ENCODE assay signal across 29 cellular contexts in the genomic region with DNA sequence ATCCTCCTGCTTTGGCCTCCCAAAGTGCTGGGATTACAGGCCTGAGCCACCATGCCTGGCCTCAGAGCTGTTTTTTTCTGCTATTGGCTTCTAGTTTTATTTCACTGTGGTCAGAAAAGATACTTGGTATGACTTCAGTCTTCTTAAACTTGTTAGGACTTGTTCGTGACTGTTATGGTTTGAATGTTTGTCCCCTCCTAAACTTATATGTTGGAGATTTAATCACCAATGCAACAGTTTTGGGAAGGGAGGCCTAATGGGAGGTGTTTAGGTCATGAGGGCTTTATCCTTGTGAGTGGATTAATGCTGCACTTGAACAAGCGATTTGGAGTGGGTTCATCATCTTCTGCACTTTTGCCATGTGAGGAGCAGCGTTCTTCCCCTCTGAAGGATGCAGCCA.
"Had no signal": no experiment of that assay in that cellular context is flagged by ENCODE, and none has a peak within 500 bp of the region (broad histone marks: within the 10 kb centered on the region; RNA-seq: fewer than 3 reads in every experiment).

No MANE protein-coding gene starts in this region.

- H3K4me1 Mint-ChIP-seq: activated CD4-positive, alpha-beta memory T cell treated with anti-CD3 and anti-CD28 coated beads, Interleukin-2, amount 10 ng/mL, durations not matched to agents 7 days and 5 days; activated naive CD4-positive, alpha-beta T cell treated with anti-CD3 and anti-CD28 coated beads, Interleukin-2, amount 10 ng/mL, durations not matched to agents 7 days and 5 days; activated naive CD8-positive, alpha-beta T cell treated with anti-CD3 and anti-CD28 coated beads for 36 hours; activated T-helper 17 cell treated with anti-CD3 and anti-CD28 coated beads, Interleukin-2, amount 50 U/mL, for 72 hours; T-cell had no signal

- DNase-seq: activated CD4-positive, alpha-beta memory T cell treated with anti-CD3 and anti-CD28 coated beads, Interleukin-2, amount 10 ng/mL, durations not matched to agents 7 days and 5 days; activated CD4-positive, alpha-beta T cell treated with anti-CD3 and anti-CD28 coated beads, Interleukin-2, amount 50 U/mL, for 1 hour; activated CD4-positive, CD25-positive, alpha-beta regulatory T cell; activated gamma-delta T cell treated with Interleukin-2 at 50 U/mL for 16 hours; activated naive CD4-positive, alpha-beta T cell treated with anti-CD3 and anti-CD28 coated beads, Interleukin-2, amount 10 ng/mL, durations not matched to agents 7 days and 5 days; activated naive CD8-positive, alpha-beta T cell treated with anti-CD3 and anti-CD28 coated beads for 36 hours; activated T-cell treated with anti-CD3 and anti-CD28 coated beads for 4 hours; activated T-cell treated with anti-CD3 and anti-CD28 coated beads, Interleukin-2, amount 50 U/mL, for 48 hours; brain microvascular endothelial cell; caudate nucleus; Kasumi-1; KBM-7; MG63; MV-4-11; NCI-H1092 treated with DMSO at 0.1 percent for 48 hours; NCI-H1436; NCI-H187; NCI-H2171 treated with DMSO at 0.1 percent for 48 hours; NCI-H226; NCI-H526 treated with DMSO at 0.1 percent for 48 hours; NCI-H82; T-cell; T-helper 2 cell; T1000 had no signal

- H3K27ac ChIP-seq: brain microvascular endothelial cell, SK-N-MC, VCaP had no signal

- H3K36me3 ChIP-seq: brain microvascular endothelial cell, MG63 had no signal

- FAIRE-seq: TTC549 had no signal

- H3K27ac Mint-ChIP-seq: activated CD4-positive, alpha-beta memory T cell treated with anti-CD3 and anti-CD28 coated beads, Interleukin-2, amount 10 ng/mL, durations not matched to agents 7 days and 5 days; activated naive CD4-positive, alpha-beta T cell treated with anti-CD3 and anti-CD28 coated beads, Interleukin-2, amount 10 ng/mL, durations not matched to agents 7 days and 5 days; activated naive CD8-positive, alpha-beta T cell treated with anti-CD3 and anti-CD28 coated beads for 36 hours; activated T-helper 17 cell treated with anti-CD3 and anti-CD28 coated beads, Interleukin-2, amount 50 U/mL, for 72 hours; T-cell had no signal

- H3K4me3 ChIP-seq: MG63, SK-N-MC had no signal

- H3K9me3 ChIP-seq: MG63 had no signal

- ATAC-seq: activated T-helper 17 cell treated with anti-CD3 and anti-CD28 coated beads, Interleukin-2, amount 50 U/mL, for 72 hours; Right ventricle myocardium inferior; T-cell had no signal

- H3K27me3 Mint-ChIP-seq: activated CD4-positive, alpha-beta memory T cell treated with anti-CD3 and anti-CD28 coated beads, Interleukin-2, amount 10 ng/mL, durations not matched to agents 7 days and 5 days; activated naive CD4-positive, alpha-beta T cell treated with anti-CD3 and anti-CD28 coated beads, Interleukin-2, amount 10 ng/mL, durations not matched to agents 7 days and 5 days; activated naive CD8-positive, alpha-beta T cell treated with anti-CD3 and anti-CD28 coated beads for 36 hours; activated T-helper 17 cell treated with anti-CD3 and anti-CD28 coated beads, Interleukin-2, amount 50 U/mL, for 72 hours; T-cell had no signal

- H3K4me3 Mint-ChIP-seq: activated CD4-positive, alpha-beta memory T cell treated with anti-CD3 and anti-CD28 coated beads, Interleukin-2, amount 10 ng/mL, durations not matched to agents 7 days and 5 days; activated naive CD4-positive, alpha-beta T cell treated with anti-CD3 and anti-CD28 coated beads, Interleukin-2, amount 10 ng/mL, durations not matched to agents 7 days and 5 days; activated naive CD8-positive, alpha-beta T cell treated with anti-CD3 and anti-CD28 coated beads for 36 hours; activated T-helper 17 cell treated with anti-CD3 and anti-CD28 coated beads, Interleukin-2, amount 50 U/mL, for 72 hours; T-cell had no signal

- H3K27me3 ChIP-seq: brain microvascular endothelial cell, MG63 had no signal

- H3K9me3 Mint-ChIP-seq: activated CD4-positive, alpha-beta memory T cell treated with anti-CD3 and anti-CD28 coated beads, Interleukin-2, amount 10 ng/mL, durations not matched to agents 7 days and 5 days had no signal

- H3K36me3 Mint-ChIP-seq: activated naive CD4-positive, alpha-beta T cell treated with anti-CD3 and anti-CD28 coated beads, Interleukin-2, amount 10 ng/mL, durations not matched to agents 7 days and 5 days; activated naive CD8-positive, alpha-beta T cell treated with anti-CD3 and anti-CD28 coated beads for 36 hours had no signal
